In the genomic region with DNA sequence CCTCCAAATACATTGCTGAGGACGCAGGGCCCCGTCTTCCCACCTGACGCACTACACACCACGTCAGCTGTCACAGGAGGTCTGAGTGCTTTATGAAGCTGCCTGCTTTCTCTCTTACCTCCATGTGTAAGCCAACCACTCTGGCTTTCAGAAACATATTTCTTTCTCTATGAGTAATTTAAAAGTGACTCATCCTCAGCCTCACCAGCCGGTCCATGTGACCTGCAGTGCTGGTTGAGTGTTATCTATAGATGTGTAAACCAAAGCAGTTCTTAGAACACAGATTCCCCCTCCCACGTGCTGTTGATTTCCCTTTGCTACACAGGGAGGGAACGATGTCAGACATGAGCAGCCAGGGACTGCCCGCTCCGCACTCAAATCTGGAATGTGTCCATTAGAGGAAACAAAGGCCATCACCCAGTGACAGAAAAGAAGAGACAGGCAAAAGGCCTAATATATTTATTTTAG, we compare ENCODE assay signal across 8 cellular contexts.
A peak's percentile ranks its signal among the peaks of the same experiment; 100 is the strongest.
DNase-seq lines count a peak whose midpoint lies in the region; ATAC-seq and TF ChIP-seq lines count a peak whose summit lies in the region.

No MANE protein-coding gene starts in this region.

- peak overlapping the region; percentile 100 for H3K27ac Mint-ChIP-seq in activated T-cell treated with anti-CD3 and anti-CD28 coated beads, Interleukin-2, amount 50 U/mL, for 24 hours

- H3K4me1 ChIP-seq in upper lobe of left lung, result peaks cover 6 to 19% (median 13%) of the 10 kb centered on the region in 4 donors

- in situ Hi-C loops in G401 (cut with HindIII; ENCODE audit: low sequenced_read_pairs), result no loop called here

- no peak for TF ChIP-seq EP300 in upper lobe of left lung (IDR thresholded peaks at IDR 0.05)

- TF ChIP-seq CTCF in fibroblast of mammary gland (conservative IDR thresholded peaks at IDR 0.05; ENCODE audit: control insufficient read depth, insufficient read depth, low read depth, low read length), result no peak
- TF ChIP-seq CTCF in upper lobe of left lung (IDR thresholded peaks at IDR 0.05), result no peak

- H3K36me3 ChIP-seq in upper lobe of left lung, result no peaks in the 10 kb centered on the region

- peaks cover 8% of the 10 kb centered on the region for H3K9me3 Mint-ChIP-seq in activated T-cell treated with anti-CD3 and anti-CD28 coated beads, Interleukin-2, amount 50 U/mL, for 24 hours

- H3K27me3 ChIP-seq in upper lobe of left lung, result no peaks in the 10 kb centered on the region

- TF ChIP-seq POLR2A in GM15510 (IDR thresholded peaks at IDR 0.05; ENCODE audit: borderline replicate concordance, extremely low read depth, insufficient read length) (peak; percentile 58), upper lobe of left lung (IDR thresholded peaks at IDR 0.05) (peak in 2 of 4 donors; percentile 19 to 60)

- intact Hi-C loops in posterior vena cava (cut with DNase I), result no loop called here

- no peaks in the 10 kb centered on the region for H3K9me3 ChIP-seq in upper lobe of left lung

- H3K36me3 Mint-ChIP-seq in activated T-cell treated with anti-CD3 and anti-CD28 coated beads, Interleukin-2, amount 50 U/mL, for 24 hours (ENCODE audit: low read depth), result peaks cover 34% of the 10 kb centered on the region

- H3K4me3 ChIP-seq in fibroblast of mammary gland (ENCODE audit: control insufficient read depth, low read depth, low read length), result no peak overlapping the region
- H3K4me3 ChIP-seq in upper lobe of left lung, result no peak overlapping the region

- no peaks in the 10 kb centered on the region for H3K27me3 Mint-ChIP-seq in activated T-cell treated with anti-CD3 and anti-CD28 coated beads, Interleukin-2, amount 50 U/mL, for 24 hours

- H3K4me3 Mint-ChIP-seq in activated T-cell treated with anti-CD3 and anti-CD28 coated beads, Interleukin-2, amount 50 U/mL, for 24 hours, result peak overlapping the region; percentile 75

- peak; percentile 55 for ATAC-seq in HG02759 (IDR thresholded peaks at IDR 0.05; ENCODE audit: unreplicated experiment)
- ATAC-seq in upper lobe of left lung (ENCODE audit: low FRiP score in 2 of 2), result peak; percentile 76 to 90

- H3K4me1 Mint-ChIP-seq in activated T-cell treated with anti-CD3 and anti-CD28 coated beads, Interleukin-2, amount 50 U/mL, for 24 hours (ENCODE audit: low read depth), result peaks cover 93% of the 10 kb centered on the region

- DNase-seq in NK-92 treated with Interleukin-12 subunit alpha and Interleukin-12 subunit beta, amount 100 ng/mL, for 24 hours (lab: John Stamatoyannopoulos, UW), result peak; percentile 74
- peak; percentile 79 for DNase-seq in activated T-cell treated with anti-CD3 and anti-CD28 coated beads, Interleukin-2, amount 50 U/mL, for 24 hours
- DNase-seq in fibroblast of mammary gland (ENCODE audit: low read depth), result peak; percentile 94
- DNase-seq in posterior vena cava (ENCODE audit: low spot score), result peak; percentile 89
- DNase-seq in upper lobe of left lung, result peak in 1 of 2 donors; percentile 83
- DNase-seq in G401 (ENCODE audit: low spot score), result no peak

- WGBS in upper lobe of left lung, 2 donors, result 53% methylated on average over 9 of the region's 9 CpGs

- peak overlapping the region; percentile 22 to 83 (median 70) for H3K27ac ChIP-seq in upper lobe of left lung
